Comparison of ENCODE assay signal across 3 cellular contexts in the genomic region with DNA sequence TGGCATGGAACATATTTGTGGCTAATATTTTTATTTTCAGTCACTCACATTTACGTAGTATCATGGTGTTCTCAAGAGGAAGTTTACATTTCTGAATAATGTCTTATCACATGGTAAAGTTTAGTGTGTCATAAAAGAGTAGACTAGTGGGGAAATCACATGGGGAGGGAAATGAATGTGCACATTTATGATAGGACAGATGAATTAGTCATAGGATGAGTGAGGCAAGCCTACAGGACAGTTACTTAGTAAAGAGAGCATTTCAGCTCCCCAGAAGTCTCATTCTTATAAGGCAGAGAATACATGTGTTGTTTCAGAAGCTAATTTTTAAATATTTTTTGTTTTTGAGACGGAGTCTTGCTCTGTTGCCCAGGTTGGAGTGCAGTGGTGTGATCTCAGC.
TF ChIP-seq lines count a peak whose summit lies in the region.

No MANE protein-coding gene starts in this region.

TF ChIP-seq in SK-N-SH, 30 proteins besides CTCF, POLR2A, EP300 and RAD21:
- TF ChIP-seq EZH2phosphoT487 (IDR thresholded peaks at IDR 0.05; ENCODE audit: borderline replicate concordance, low read depth) (no peak), CHD2 (IDR thresholded peaks at IDR 0.05; ENCODE audit: low read length, partially characterized antibody) (no peak)
- TF ChIP-seq, protein P1, sequence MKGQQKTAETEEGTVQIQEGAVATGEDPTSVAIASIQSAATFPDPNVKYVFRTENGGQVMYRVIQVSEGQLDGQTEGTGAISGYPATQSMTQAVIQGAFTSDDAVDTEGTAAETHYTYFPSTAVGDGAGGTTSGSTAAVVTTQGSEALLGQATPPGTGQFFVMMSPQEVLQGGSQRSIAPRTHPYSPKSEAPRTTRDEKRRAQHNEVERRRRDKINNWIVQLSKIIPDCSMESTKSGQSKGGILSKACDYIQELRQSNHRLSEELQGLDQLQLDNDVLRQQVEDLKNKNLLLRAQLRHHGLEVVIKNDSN (IDR thresholded peaks at IDR 0.05; ENCODE audit: borderline replicate concordance, low read depth), result 0 out of 2 replicates have a peak, but pooled peaks have one; percentile 7

TF ChIP-seq in SK-N-SH treated with all-trans-retinoic acid at 6 μM for 48 hours, 23 proteins besides CTCF, POLR2A, EP300 and RAD21 (continued from another document and continues in another):
- TF ChIP-seq OSR1 (CRISPR knock-in tag; IDR thresholded peaks at IDR 0.05) (no peak), TSHZ2 (CRISPR knock-in tag; IDR thresholded peaks at IDR 0.05) (no peak), PATZ1 (CRISPR knock-in tag; IDR thresholded peaks at IDR 0.05; ENCODE audit: borderline replicate concordance) (no peak), ESRRG (CRISPR knock-in tag; IDR thresholded peaks at IDR 0.05) (no peak), TOX (CRISPR knock-in tag; IDR thresholded peaks at IDR 0.05; ENCODE audit: borderline replicate concordance) (no peak), POU6F1 (CRISPR knock-in tag; IDR thresholded peaks at IDR 0.05; ENCODE audit: borderline replicate concordance, low read depth) (no peak), ZNF8 (CRISPR knock-in tag; IDR thresholded peaks at IDR 0.05) (no peak), GLIS3 (CRISPR knock-in tag; IDR thresholded peaks at IDR 0.05) (no peak), ISL1 (CRISPR knock-in tag; IDR thresholded peaks at IDR 0.05) (no peak), CSRNP3 (CRISPR knock-in tag; IDR thresholded peaks at IDR 0.05) (no peak), PPARA (CRISPR knock-in tag; IDR thresholded peaks at IDR 0.05; ENCODE audit: borderline replicate concordance) (no peak), TCF4 (CRISPR knock-in tag; IDR thresholded peaks at IDR 0.05; ENCODE audit: borderline replicate concordance) (no peak), ZFP30 (CRISPR knock-in tag; IDR thresholded peaks at IDR 0.05) (no peak), RARB (CRISPR knock-in tag; IDR thresholded peaks at IDR 0.05) (no peak)
- TF ChIP-seq, protein P2, sequence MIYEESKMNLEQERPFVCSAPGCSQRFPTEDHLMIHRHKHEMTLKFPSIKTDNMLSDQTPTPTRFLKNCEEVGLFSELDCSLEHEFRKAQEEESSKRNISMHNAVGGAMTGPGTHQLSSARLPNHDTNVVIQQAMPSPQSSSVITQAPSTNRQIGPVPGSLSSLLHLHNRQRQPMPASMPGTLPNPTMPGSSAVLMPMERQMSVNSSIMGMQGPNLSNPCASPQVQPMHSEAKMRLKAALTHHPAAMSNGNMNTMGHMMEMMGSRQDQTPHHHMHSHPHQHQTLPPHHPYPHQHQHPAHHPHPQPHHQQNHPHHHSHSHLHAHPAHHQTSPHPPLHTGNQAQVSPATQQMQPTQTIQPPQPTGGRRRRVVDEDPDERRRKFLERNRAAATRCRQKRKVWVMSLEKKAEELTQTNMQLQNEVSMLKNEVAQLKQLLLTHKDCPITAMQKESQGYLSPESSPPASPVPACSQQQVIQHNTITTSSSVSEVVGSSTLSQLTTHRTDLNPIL (CRISPR knock-in tag; IDR thresholded peaks at IDR 0.05; ENCODE audit: low read depth), result no peak

TF ChIP-seq in endothelial cell of umbilical vein, 7 proteins besides CTCF, POLR2A, EP300 and RAD21:
- TF ChIP-seq JUN (IDR thresholded peaks at IDR 0.05; ENCODE audit: borderline replicate concordance, insufficient read depth, insufficient read length, low read depth) (peak; percentile 16), MYC (IDR thresholded peaks at IDR 0.05; ENCODE audit: low read depth, low read length) (no peak), POLR2AphosphoS5 (IDR thresholded peaks at IDR 0.05; ENCODE audit: insufficient read depth, low read depth, low read length) (no peak), FOS (IDR thresholded peaks at IDR 0.05; ENCODE audit: borderline replicate concordance, insufficient read depth, low read length) (peak; percentile 57), GATA2 (IDR thresholded peaks at IDR 0.05; ENCODE audit: insufficient read depth, insufficient read length, low read depth, low read length) (peak; percentile 18), EZH2 (IDR thresholded peaks at IDR 0.05; ENCODE audit: borderline replicate concordance, low read depth, low read length, severe bottlenecking) (no peak)
- TF ChIP-seq, protein P3, sequence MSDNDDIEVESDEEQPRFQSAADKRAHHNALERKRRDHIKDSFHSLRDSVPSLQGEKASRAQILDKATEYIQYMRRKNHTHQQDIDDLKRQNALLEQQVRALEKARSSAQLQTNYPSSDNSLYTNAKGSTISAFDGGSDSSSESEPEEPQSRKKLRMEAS (IDR thresholded peaks at IDR 0.05; ENCODE audit: insufficient read depth, insufficient read length), result no peak
